8 cellular contexts compared by ENCODE assay signal in the genomic region with DNA sequence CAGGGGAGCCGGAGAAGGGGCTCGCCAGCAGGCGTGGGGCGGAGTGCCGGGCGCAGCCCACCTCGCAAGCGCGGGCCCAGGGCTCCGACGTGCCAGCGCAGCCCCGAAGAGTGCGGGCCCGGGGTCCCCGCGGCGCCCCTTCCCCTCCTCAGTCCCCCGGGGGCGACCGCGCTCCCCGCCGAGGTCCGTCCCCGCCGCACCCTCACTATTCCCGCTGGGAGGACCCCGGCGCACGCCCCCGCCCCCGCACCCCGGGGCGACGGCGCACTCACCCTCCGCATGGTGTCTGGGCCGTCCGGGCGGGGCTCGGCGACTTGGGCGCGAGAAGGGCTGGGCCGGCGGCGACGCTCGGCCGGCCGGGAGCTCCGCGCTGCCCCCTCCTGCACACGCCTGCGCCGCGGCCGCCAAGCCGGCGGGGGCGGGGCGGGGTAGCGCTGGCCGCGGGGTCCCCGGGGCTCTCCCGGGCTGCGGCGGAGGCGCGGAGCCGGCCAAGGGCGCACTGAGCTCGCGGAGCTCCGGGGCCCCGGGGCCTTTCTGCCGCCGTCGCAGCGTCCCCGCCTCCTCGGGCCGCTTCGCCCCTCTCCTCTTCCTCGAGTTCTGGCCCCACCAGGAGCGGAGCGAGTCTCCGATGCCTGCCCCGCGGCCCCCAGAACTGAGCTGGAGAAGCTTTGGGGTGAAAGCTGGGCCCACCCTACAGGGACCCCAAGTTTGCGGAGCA.
DNase-seq lines count a peak whose midpoint lies in the region; ATAC-seq and TF ChIP-seq lines count a peak whose summit lies in the region.

No MANE protein-coding gene starts in this region.

- ATAC-seq in GM19372 (IDR thresholded peaks at IDR 0.05; ENCODE audit: low read depth, unreplicated experiment) (peak; percentile 83), HG03354 (IDR thresholded peaks at IDR 0.05; ENCODE audit: poor library complexity, severe bottlenecking, unreplicated experiment) (peak; percentile 77)

- H3K9ac ChIP-seq in stomach smooth muscle (ENCODE audit: low read length in 2 of 2): peak overlapping the region in 1 of 2 donors; percentile 59

- intact Hi-C loops in ascending aorta (cut with DNase I): no loop called here

- no peaks in the 10 kb centered on the region for H3K36me3 ChIP-seq in ascending aorta
- no peaks in the 10 kb centered on the region for H3K36me3 ChIP-seq in stomach smooth muscle (ENCODE audit: control insufficient read depth in 2 of 2, insufficient read depth in 2 of 2, low read length in 2 of 2)

- H3K27ac ChIP-seq in ascending aorta (no peak overlapping the region), stomach smooth muscle (ENCODE audit: low read length) (no peak overlapping the region)

- no peaks in the 10 kb centered on the region for H3K27me3 ChIP-seq in ascending aorta
- H3K27me3 ChIP-seq in stomach smooth muscle (ENCODE audit: control insufficient read depth in 1 of 2, insufficient read depth in 2 of 2, low read length in 2 of 2): peaks cover 0 to 3% of the 10 kb centered on the region in 2 donors

- H3K4me1 ChIP-seq in ascending aorta: peaks cover 4 to 7% of the 10 kb centered on the region in 2 donors
- peaks cover 22% of the 10 kb centered on the region for H3K4me1 ChIP-seq in stomach smooth muscle (ENCODE audit: control insufficient read depth, insufficient read depth, low read length)

- H3K4me3 ChIP-seq in ascending aorta (peak overlapping the region; percentile 65 to 67), stomach smooth muscle (ENCODE audit: low read length in 2 of 2) (peak overlapping the region; percentile 76 to 77)

- no peak for TF ChIP-seq CTCF in ascending aorta (IDR thresholded peaks at IDR 0.05)

- H3K9me3 ChIP-seq in ascending aorta: no peaks in the 10 kb centered on the region
- H3K9me3 ChIP-seq in stomach smooth muscle (ENCODE audit: control insufficient read depth in 2 of 2, low read length in 2 of 2): no peaks in the 10 kb centered on the region

- DNase-seq in ELF-1 (ENCODE audit: low read depth, low spot score) (peak; percentile 28), ascending aorta (ENCODE audit: low spot score in 2 of 2) (no peak), iris pigment epithelial cell (ENCODE audit: low read depth) (peak; percentile 35), NCI-H2107 (lab: John Stamatoyannopoulos, UW) (no peak), NCI-H1694 (lab: John Stamatoyannopoulos, UW) (no peak)

Comparison
In these comparisons a context has a peak if more than half of its experiments do, and no peak if none do; other contexts are left out.
1. DNase-seq: peak in ELF-1 (single experiment) and iris pigment epithelial cell (single experiment); none in ascending aorta (0 of 2), NCI-H2107 (single experiment) and NCI-H1694 (single experiment).